Comparison of ENCODE assay signal across 17 cellular contexts in genomic region chr10:1360011-1360580, GRCh38.
DNase-seq lines count a peak whose midpoint lies in the region; ATAC-seq and TF ChIP-seq lines count a peak whose summit lies in the region.
"Had no signal": no experiment of that assay in that cellular context is flagged by ENCODE, and none has a peak within 500 bp of the region (broad histone marks: within the 10 kb centered on the region; RNA-seq: fewer than 3 reads in every experiment).

No MANE protein-coding gene starts in this region.

- no peak for ATAC-seq in memory B cell (ENCODE audit: low read depth)
- no peak for ATAC-seq in HG03139 (IDR thresholded peaks at IDR 0.05; ENCODE audit: unreplicated experiment)
- ATAC-seq: left colon had no signal

- peak overlapping the region; percentile 82 for H3K27ac Mint-ChIP-seq in memory B cell
- H3K27ac Mint-ChIP-seq in T-helper 2 cell treated with Interferon-gamma antibody and Interleukin-4, amounts not matched to agents 5 μg/mL and 100 μg/mL, for 36 hours: no peak overlapping the region
- H3K27ac Mint-ChIP-seq: activated CD8-positive, alpha-beta T cell treated with anti-CD3 and anti-CD28 coated beads, Interleukin-2, amount 10 ng/mL, durations not matched to agents 7 days and 5 days; dendritic cell treated with granulocyte-macrophage colony-stimulating factor and Interleukin-4, amounts not matched to agents 40 ng/mL and 50 ng/mL, for 4 days had no signal

- DNase-seq in 8988T (peak; percentile 67), memory B cell (ENCODE audit: low spot score in 2 of 2) (no peak), COR-L47 (lab: John Stamatoyannopoulos, UW) (no peak), COLO829 (ENCODE audit: low spot score) (no peak)
- DNase-seq in T-helper 2 cell treated with Interferon-gamma antibody and Interleukin-4, amounts not matched to agents 5 μg/mL and 100 μg/mL, for 36 hours (ENCODE audit: low spot score): no peak
- DNase-seq: activated CD8-positive, alpha-beta T cell treated with anti-CD3 and anti-CD28 coated beads, Interleukin-2, amount 10 ng/mL, durations not matched to agents 7 days and 5 days; C1 segment of cervical spinal cord; left colon; NCI-H1436; NCI-H748 treated with DMSO at 0.1 percent for 48 hours; tibial artery had no signal

- no peak overlapping the region for H3K4me3 Mint-ChIP-seq in memory B cell
- no peak overlapping the region for H3K4me3 Mint-ChIP-seq in T-helper 2 cell treated with Interferon-gamma antibody and Interleukin-4, amounts not matched to agents 5 μg/mL and 100 μg/mL, for 36 hours
- H3K4me3 Mint-ChIP-seq: activated CD8-positive, alpha-beta T cell treated with anti-CD3 and anti-CD28 coated beads, Interleukin-2, amount 10 ng/mL, durations not matched to agents 7 days and 5 days; dendritic cell treated with granulocyte-macrophage colony-stimulating factor and Interleukin-4, amounts not matched to agents 40 ng/mL and 50 ng/mL, for 4 days had no signal

- peaks cover 11% of the 10 kb centered on the region for H3K4me1 Mint-ChIP-seq in memory B cell
- peaks cover 14% of the 10 kb centered on the region for H3K4me1 Mint-ChIP-seq in T-helper 2 cell treated with Interferon-gamma antibody and Interleukin-4, amounts not matched to agents 5 μg/mL and 100 μg/mL, for 36 hours (ENCODE audit: low read depth)

- peak overlapping the region; percentile 16; the same call in 1 of the 2 replicates for H3K27ac ChIP-seq in VCaP
- H3K27ac ChIP-seq: HL-60, tibial artery had no signal

- peak; percentile 40 for TF ChIP-seq CTCF in GM12873 (IDR thresholded peaks at IDR 0.05; ENCODE audit: insufficient read depth, low read depth, low read length, missing control alignments)
- 0 out of 2 replicates have a peak, but pooled peaks have one; percentile 6 for TF ChIP-seq CTCF in VCaP (conservative IDR thresholded peaks at IDR 0.05)

- no peaks in the 10 kb centered on the region for H3K36me3 Mint-ChIP-seq in memory B cell
- H3K36me3 Mint-ChIP-seq in T-helper 2 cell treated with Interferon-gamma antibody and Interleukin-4, amounts not matched to agents 5 μg/mL and 100 μg/mL, for 36 hours (ENCODE audit: low read depth): no peaks in the 10 kb centered on the region
- H3K36me3 Mint-ChIP-seq: activated naive CD4-positive, alpha-beta T cell treated with anti-CD3 and anti-CD28 coated beads, Interleukin-2, amount 50 U/mL, for 72 hours had no signal

- H3K27me3 Mint-ChIP-seq in memory B cell: peaks cover 8% of the 10 kb centered on the region
- H3K27me3 Mint-ChIP-seq in T-helper 2 cell treated with Interferon-gamma antibody and Interleukin-4, amounts not matched to agents 5 μg/mL and 100 μg/mL, for 36 hours (ENCODE audit: low read depth): peaks cover 26% of the 10 kb centered on the region

- H3K9me3 Mint-ChIP-seq in memory B cell: no peaks in the 10 kb centered on the region
- no peaks in the 10 kb centered on the region for H3K9me3 Mint-ChIP-seq in T-helper 2 cell treated with Interferon-gamma antibody and Interleukin-4, amounts not matched to agents 5 μg/mL and 100 μg/mL, for 36 hours
- H3K9me3 Mint-ChIP-seq: activated naive CD4-positive, alpha-beta T cell treated with anti-CD3 and anti-CD28 coated beads, Interleukin-2, amount 50 U/mL, for 72 hours; dendritic cell treated with granulocyte-macrophage colony-stimulating factor and Interleukin-4, amounts not matched to agents 40 ng/mL and 50 ng/mL, for 4 days had no signal
